10 cellular contexts compared by ENCODE assay signal in the genomic region with DNA sequence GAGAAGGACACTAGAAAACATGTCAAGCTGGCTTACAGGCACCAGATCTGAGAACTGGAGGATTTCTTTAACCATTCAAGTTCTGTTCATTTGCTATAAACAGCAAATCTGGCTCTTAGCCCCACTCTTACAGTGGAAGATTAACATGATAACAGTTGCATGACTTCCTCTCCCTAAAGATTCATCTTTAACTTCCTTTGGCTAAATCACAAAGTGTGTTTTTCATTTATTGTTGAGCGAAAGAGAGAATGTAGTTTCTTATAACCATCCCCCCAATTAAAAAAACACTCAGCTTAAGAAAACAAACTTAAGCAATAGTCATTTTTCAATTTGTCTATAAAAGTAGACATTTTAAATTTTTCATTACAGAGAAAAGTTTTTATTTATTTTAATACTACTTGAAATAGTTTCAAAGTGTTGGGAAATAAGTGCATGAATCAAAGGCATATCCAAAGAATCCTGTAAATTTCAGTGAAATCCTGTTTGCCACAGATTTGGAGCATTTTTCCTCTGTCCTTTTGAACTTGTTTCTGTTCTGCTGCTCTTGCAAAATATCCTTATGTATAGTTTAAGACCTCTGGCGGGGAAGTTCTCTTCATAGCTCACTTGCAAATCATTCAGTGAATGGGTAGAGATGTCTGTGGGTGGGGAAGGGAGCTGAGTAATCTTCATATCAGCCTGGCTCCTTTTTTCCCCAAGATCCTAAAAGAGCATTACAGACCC.
A peak's percentile ranks its signal among the peaks of the same experiment; 100 is the strongest.
DNase-seq lines count a peak whose midpoint lies in the region; ATAC-seq and TF ChIP-seq lines count a peak whose summit lies in the region.
"Had no signal": no experiment of that assay in that cellular context is flagged by ENCODE, and none has a peak within 500 bp of the region (broad histone marks: within the 10 kb centered on the region; RNA-seq: fewer than 3 reads in every experiment).

No MANE protein-coding gene starts in this region.

- no peak overlapping the region for H2AFZ ChIP-seq in fibroblast of lung (ENCODE audit: low read length)

- DNase-seq in GM04504 (ENCODE audit: low read depth) (peak; percentile 90), OCI-M1 (lab: John Stamatoyannopoulos, UW) (peak; percentile 80), fibroblast of lung (ENCODE audit: low read depth in 2 of 2) (peak; percentile 98), smooth muscle cell of the brain vasculature (ENCODE audit: low read depth, low spot score) (peak; percentile 28), NCI-H2196 treated with DMSO at 0.1 percent for 48 hours (lab: John Stamatoyannopoulos, UW; ENCODE audit: unreplicated experiment) (no peak), tibial artery (no peak)
- DNase-seq: activated CD8-positive, alpha-beta memory T cell treated with anti-CD3 and anti-CD28 coated beads, Interleukin-2, amount 10 ng/mL, durations not matched to agents 7 days and 5 days; amygdala had no signal

- no peak overlapping the region for H3K4me2 ChIP-seq in fibroblast of lung (ENCODE audit: extremely low read depth, insufficient read depth, low read length)

- H3K9me3 ChIP-seq in fibroblast of lung (ENCODE audit: control insufficient read depth, insufficient read depth, low read depth, low read length): no peaks in the 10 kb centered on the region
- H3K9me3 ChIP-seq in tibial artery: no peaks in the 10 kb centered on the region

- H3K27ac ChIP-seq in fibroblast of lung (ENCODE audit: insufficient read depth, low read length) (no peak overlapping the region), tibial artery (no peak overlapping the region)

- no peaks in the 10 kb centered on the region for H3K79me2 ChIP-seq in fibroblast of lung (ENCODE audit: control insufficient read depth, insufficient read depth, low read length)

- no peaks in the 10 kb centered on the region for H3K27me3 ChIP-seq in fibroblast of lung (ENCODE audit: control insufficient read depth, insufficient read depth, low read length)
- no peaks in the 10 kb centered on the region for H3K27me3 ChIP-seq in tibial artery

- no peak overlapping the region for H3K9ac ChIP-seq in fibroblast of lung (ENCODE audit: insufficient read depth, low read length)

- H4K20me1 ChIP-seq in fibroblast of lung (ENCODE audit: control insufficient read depth, extremely low read depth, insufficient read depth, low read length): no peaks in the 10 kb centered on the region

- H3K4me3 ChIP-seq in fibroblast of lung (replicated peaks in 1 of 4; ENCODE audit: control extremely low read depth in 1 of 4, insufficient read depth in 1 of 4, low read depth in 3 of 4, low read length in 4 of 4): no peak overlapping the region
- no peak overlapping the region for H3K4me3 ChIP-seq in tibial artery
- H3K4me3 ChIP-seq: skin epidermis had no signal

- TF ChIP-seq CTCF in fibroblast of lung (conservative IDR thresholded peaks at IDR 0.05 in 1 of 2, IDR thresholded peaks at IDR 0.05 in 1 of 2; ENCODE audit: low read depth in 1 of 2, low read length in 2 of 2): no peak
- no peak for TF ChIP-seq CTCF in tibial artery (IDR thresholded peaks at IDR 0.05)

- intact Hi-C loops in tibial artery (cut with DNase I; ENCODE audit: low total_unique reads): no loop called here

- H3K36me3 ChIP-seq in fibroblast of lung (ENCODE audit: control insufficient read depth, insufficient read depth, low read length): no peaks in the 10 kb centered on the region
- no peaks in the 10 kb centered on the region for H3K36me3 ChIP-seq in tibial artery

- ATAC-seq in HG02623 (IDR thresholded peaks at IDR 0.05; ENCODE audit: unreplicated experiment): no peak
- ATAC-seq: activated CD8-positive, alpha-beta memory T cell treated with anti-CD3 and anti-CD28 coated beads, Interleukin-2, amount 10 ng/mL, durations not matched to agents 7 days and 5 days had no signal

- H3K4me1 ChIP-seq in fibroblast of lung (ENCODE audit: control insufficient read depth, extremely low read depth, insufficient read depth, low read length): peaks cover 3% of the 10 kb centered on the region
- H3K4me1 ChIP-seq in tibial artery: peaks cover 0 to 5% (median 0%) of the 10 kb centered on the region in 4 donors

Comparison
In these comparisons a context has a peak if more than half of its experiments do, and no peak if none do; other contexts are left out.
1. DNase-seq: peak in GM04504 (single experiment), OCI-M1 (single experiment), fibroblast of lung (2 of 2) and smooth muscle cell of the brain vasculature (single experiment); none in NCI-H2196 treated with DMSO at 0.1 percent for 48 hours (single experiment) and tibial artery (0 of 2).